ENCODE assay signal across 29 cellular contexts in genomic region chr11:70252844-70253243, GRCh38. TPM values are rescaled to one million over a fixed set of nuclear protein-coding genes. Genes with fewer than 3 reads are reported as not detected.
DNase-seq lines count a peak whose midpoint lies in the region; ATAC-seq, FAIRE-seq and TF ChIP-seq lines count a peak whose summit lies in the region.
"Had no signal": no experiment of that assay in that cellular context is flagged by ENCODE, and none has a peak within 500 bp of the region (broad histone marks: within the 10 kb centered on the region; RNA-seq: fewer than 3 reads in every experiment).

No MANE protein-coding gene starts in this region.

- H3K9ac ChIP-seq in BLaER1 treated with 17β-estradiol and CSF1 and Interleukin-3, amounts not matched to agents 10 nM and 100 nM, result no peak overlapping the region
- no peak overlapping the region for H3K9ac ChIP-seq in kidney (ENCODE audit: low read length in 2 of 2)

- peak; percentile 29 for DNase-seq in kidney
- no peak for DNase-seq in SIG-M5 (lab: John Stamatoyannopoulos, UW)
- no peak for DNase-seq in putamen (ENCODE audit: low spot score)
- DNase-seq in activated naive CD4-positive, alpha-beta T cell treated with anti-CD3 and anti-CD28 coated beads, Interleukin-2, amount 50 U/mL, for 16 hours, result no peak
- no peak for DNase-seq in foreskin melanocyte
- DNase-seq: activated B cell treated with CpG ODN at 0.5 μM for 24 hours; central memory CD4-positive, alpha-beta T cell; GDM1; glutamatergic neuron; KBM-7; kidney glomerular epithelial cell; mesendoderm; MG63; NCI-H1417 treated with DMSO at 0.1 percent for 48 hours; NCI-H2107; NCI-H446 treated with DMSO at 0.1 percent for 48 hours; PC-9; SHP77; stimulated activated CD4-positive, alpha-beta T cell treated with anti-CD3 and anti-CD28 coated beads, Interleukin-2, amount 100 ng/mL, for 24 hours; SW 1271; T1000 had no signal

- H3K27me3 ChIP-seq in BLaER1 treated with 17β-estradiol and CSF1 and Interleukin-3, amounts not matched to agents 10 nM and 100 nM, result no peaks in the 10 kb centered on the region
- H3K27me3 ChIP-seq: MG63 had no signal

- ATAC-seq in GM19351 (IDR thresholded peaks at IDR 0.05; ENCODE audit: unreplicated experiment) (peak; percentile 44), HG02852 (IDR thresholded peaks at IDR 0.05; ENCODE audit: unreplicated experiment) (peak; percentile 51)
- ATAC-seq: A549 had no signal

- no peak overlapping the region for H3K4me3 ChIP-seq in BLaER1 treated with 17β-estradiol and CSF1 and Interleukin-3, amounts not matched to agents 10 nM and 100 nM
- no peak overlapping the region for H3K4me3 ChIP-seq in kidney (ENCODE audit: low read length in 2 of 2)
- H3K4me3 ChIP-seq: A549, HAP-1, MG63, PC-9, skin epidermis had no signal

- H3K9me3 ChIP-seq in BLaER1 treated with 17β-estradiol and CSF1 and Interleukin-3, amounts not matched to agents 10 nM and 100 nM (replicated peaks in 1 of 11), result no peaks in the 10 kb centered on the region
- no peaks in the 10 kb centered on the region for H3K9me3 ChIP-seq in kidney (ENCODE audit: control insufficient read depth in 1 of 2, low read length in 2 of 2)
- H3K9me3 ChIP-seq: A549, HAP-1, MG63 had no signal

- H3K36me3 ChIP-seq in BLaER1 treated with 17β-estradiol and CSF1 and Interleukin-3, amounts not matched to agents 10 nM and 100 nM, result no peaks in the 10 kb centered on the region
- H3K36me3 ChIP-seq in kidney (ENCODE audit: control insufficient read depth in 1 of 2, insufficient read depth in 2 of 2, low read length in 2 of 2), result no peaks in the 10 kb centered on the region
- H3K36me3 ChIP-seq: HAP-1, MG63 had no signal

- no peak for TF ChIP-seq CTCF in kidney (IDR thresholded peaks at IDR 0.05; ENCODE audit: borderline replicate concordance, extremely low read depth, insufficient read depth)

- H3K4me2 ChIP-seq in BLaER1 treated with 17β-estradiol and CSF1 and Interleukin-3, amounts not matched to agents 10 nM and 100 nM, result peak overlapping the region in 8 of 11 experiments; percentile 32 to 69 (median 56); a peak in 16 of 22 replicates
- H3K4me2 ChIP-seq: A549, PC-9 had no signal

- H3K4me1 ChIP-seq in BLaER1 treated with 17β-estradiol and CSF1 and Interleukin-3, amounts not matched to agents 10 nM and 100 nM, result peaks cover 0 to 16% (median 10%) of the 10 kb centered on the region in 10 experiments; a peak in 14 of 20 replicates
- no peaks in the 10 kb centered on the region for H3K4me1 ChIP-seq in kidney (ENCODE audit: control insufficient read depth in 1 of 2, insufficient read depth in 1 of 2, low read depth in 1 of 2, low read length in 2 of 2)
- H3K4me1 ChIP-seq: HAP-1 had no signal

- no peaks in the 10 kb centered on the region for H4K20me1 ChIP-seq in BLaER1 treated with 17β-estradiol and CSF1 and Interleukin-3, amounts not matched to agents 10 nM and 100 nM

- no peak for FAIRE-seq in kidney (lab: Jason Lieb, UNC)
- FAIRE-seq: A549, astrocyte, endothelial cell of umbilical vein had no signal

- intact Hi-C loops in kidney (cut with DNase I), result no loop called here

- no peak overlapping the region for H3K27ac ChIP-seq in BLaER1 treated with 17β-estradiol and CSF1 and Interleukin-3, amounts not matched to agents 10 nM and 100 nM
- no peak overlapping the region for H3K27ac ChIP-seq in kidney (ENCODE audit: low read depth in 2 of 2, low read length in 2 of 2)
- H3K27ac ChIP-seq: A549, PC-9 had no signal

RNA-seq across cellular contexts. Expression of gene PPFIA1, which starts 17.6 kb away (rescaled TPM):
- total RNA-seq in kidney, result 53.0 TPM
- polyA plus RNA-seq in kidney (ENCODE audit: insufficient read depth, low read depth, low replicate concordance), result 19.1 TPM

RNA-seq across cellular contexts. Expression of gene FADD, which starts 49.7 kb away (rescaled TPM):
- 31.5 TPM for total RNA-seq in kidney
- polyA plus RNA-seq in kidney (ENCODE audit: insufficient read depth, low read depth, low replicate concordance), result 27.8 TPM
